ENCODE assay signal across 1 cellular context in genomic region chr20:46040902-46041535, GRCh38.
TF ChIP-seq lines count a peak whose summit lies in the region.

No MANE protein-coding gene starts in this region.

TF ChIP-seq in HepG2, 621 proteins besides CTCF, POLR2A, EP300 and RAD21 (continued from another document and continues in another):
- TF ChIP-seq ZBTB40 (IDR thresholded peaks at IDR 0.05) (no peak), ZBTB40 (CRISPR knock-in tag; IDR thresholded peaks at IDR 0.05) (peak; percentile 68; the same call in 1 of the 2 replicates), ZNF543 (CRISPR knock-in tag; IDR thresholded peaks at IDR 0.05) (no peak), ATAD3A (CRISPR knock-in tag; IDR thresholded peaks at IDR 0.05) (peak; percentile 81; the same call in 1 of the 2 replicates), ZNF782 (CRISPR knock-in tag; IDR thresholded peaks at IDR 0.05; ENCODE audit: borderline replicate concordance) (peak; percentile 57; the same call in 1 of the 2 replicates), HOXD1 (CRISPR knock-in tag; IDR thresholded peaks at IDR 0.05) (peak; percentile 94), NR2F6 (IDR thresholded peaks at IDR 0.05) (no peak), NR2F6 (CRISPR knock-in tag; IDR thresholded peaks at IDR 0.05) (peak; percentile 60; the same call in 1 of the 2 replicates), PRPF4 (IDR thresholded peaks at IDR 0.05; ENCODE audit: low read depth, low read length, poor library complexity, severe bottlenecking) (no peak), ZNF781 (CRISPR knock-in tag; IDR thresholded peaks at IDR 0.05; ENCODE audit: borderline replicate concordance, not compliant biosample characterization) (peak; percentile 93), THAP9 (CRISPR knock-in tag; IDR thresholded peaks at IDR 0.05; ENCODE audit: borderline replicate concordance) (no peak; the same call in 1 of the 2 replicates), MAFF (IDR thresholded peaks at IDR 0.05; ENCODE audit: low read depth, low read length) (no peak), BCL6 (CRISPR knock-in tag; IDR thresholded peaks at IDR 0.05) (peak; percentile 63; the same call in 1 of the 2 replicates), ZNF546 (CRISPR knock-in tag; conservative IDR thresholded peaks at IDR 0.05) (0 out of 2 replicates have a peak, but pooled peaks have one; percentile 36), ZNF552 (CRISPR knock-in tag; IDR thresholded peaks at IDR 0.05; ENCODE audit: borderline replicate concordance) (0 out of 2 replicates have a peak, but pooled peaks have one; percentile 58), ZNF44 (CRISPR knock-in tag; IDR thresholded peaks at IDR 0.05) (no peak), SRSF4 (IDR thresholded peaks at IDR 0.05; ENCODE audit: low read depth, low read length, poor library complexity, severe bottlenecking) (no peak), ZNF230 (CRISPR knock-in tag; IDR thresholded peaks at IDR 0.05) (0 out of 2 replicates have a peak, but pooled peaks have one; percentile 27), ATRX (CRISPR knock-in tag; IDR thresholded peaks at IDR 0.05; ENCODE audit: borderline replicate concordance) (no peak), ZNF747 (CRISPR knock-in tag; IDR thresholded peaks at IDR 0.05; ENCODE audit: borderline replicate concordance) (peak; percentile 27; the same call in 1 of the 2 replicates), DRAP1 (CRISPR knock-in tag; IDR thresholded peaks at IDR 0.05) (peak; percentile 66), FOSL1 (CRISPR knock-in tag; IDR thresholded peaks at IDR 0.05; ENCODE audit: borderline replicate concordance) (peak; percentile 52; the same call in 1 of the 2 replicates), NFE2 (CRISPR knock-in tag; IDR thresholded peaks at IDR 0.05) (peak; percentile 60; the same call in 1 of the 2 replicates), NFRKB (IDR thresholded peaks at IDR 0.05) (no peak), NAIF1 (CRISPR knock-in tag; IDR thresholded peaks at IDR 0.05; ENCODE audit: borderline replicate concordance) (peak; percentile 41; the same call in 1 of the 2 replicates), MATR3 (CRISPR knock-in tag; IDR thresholded peaks at IDR 0.05) (no peak), IRF9 (CRISPR knock-in tag; IDR thresholded peaks at IDR 0.05; ENCODE audit: borderline replicate concordance) (0 out of 2 replicates have a peak, but pooled peaks have one; percentile 62), SP1 (IDR thresholded peaks at IDR 0.05) (no peak), SP1 (CRISPR knock-in tag; IDR thresholded peaks at IDR 0.05) (peak; percentile 72), HNRNPK (IDR thresholded peaks at IDR 0.05; ENCODE audit: low read depth, low read length, poor library complexity, severe bottlenecking) (no peak), SNRNP70 (IDR thresholded peaks at IDR 0.05; ENCODE audit: low read depth, low read length) (no peak), ZNF644 (CRISPR knock-in tag; IDR thresholded peaks at IDR 0.05; ENCODE audit: low read depth) (peak; percentile 88), RXRB (CRISPR knock-in tag; IDR thresholded peaks at IDR 0.05; ENCODE audit: borderline replicate concordance) (peak; percentile 85), ZNF83 (CRISPR knock-in tag; IDR thresholded peaks at IDR 0.05; ENCODE audit: borderline replicate concordance) (peak; percentile 84; the same call in 1 of the 2 replicates), ZMYM2 (CRISPR knock-in tag; IDR thresholded peaks at IDR 0.05) (no peak), ZNF136 (CRISPR knock-in tag; IDR thresholded peaks at IDR 0.05; ENCODE audit: low read depth) (no peak), ZFAT (CRISPR knock-in tag; conservative IDR thresholded peaks at IDR 0.05) (no peak)
- TF ChIP-seq, protein P1, sequence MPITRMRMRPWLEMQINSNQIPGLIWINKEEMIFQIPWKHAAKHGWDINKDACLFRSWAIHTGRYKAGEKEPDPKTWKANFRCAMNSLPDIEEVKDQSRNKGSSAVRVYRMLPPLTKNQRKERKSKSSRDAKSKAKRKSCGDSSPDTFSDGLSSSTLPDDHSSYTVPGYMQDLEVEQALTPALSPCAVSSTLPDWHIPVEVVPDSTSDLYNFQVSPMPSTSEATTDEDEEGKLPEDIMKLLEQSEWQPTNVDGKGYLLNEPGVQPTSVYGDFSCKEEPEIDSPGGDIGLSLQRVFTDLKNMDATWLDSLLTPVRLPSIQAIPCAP (CRISPR knock-in tag; IDR thresholded peaks at IDR 0.05; ENCODE audit: low read depth): no peak
- TF ChIP-seq, protein P2, sequence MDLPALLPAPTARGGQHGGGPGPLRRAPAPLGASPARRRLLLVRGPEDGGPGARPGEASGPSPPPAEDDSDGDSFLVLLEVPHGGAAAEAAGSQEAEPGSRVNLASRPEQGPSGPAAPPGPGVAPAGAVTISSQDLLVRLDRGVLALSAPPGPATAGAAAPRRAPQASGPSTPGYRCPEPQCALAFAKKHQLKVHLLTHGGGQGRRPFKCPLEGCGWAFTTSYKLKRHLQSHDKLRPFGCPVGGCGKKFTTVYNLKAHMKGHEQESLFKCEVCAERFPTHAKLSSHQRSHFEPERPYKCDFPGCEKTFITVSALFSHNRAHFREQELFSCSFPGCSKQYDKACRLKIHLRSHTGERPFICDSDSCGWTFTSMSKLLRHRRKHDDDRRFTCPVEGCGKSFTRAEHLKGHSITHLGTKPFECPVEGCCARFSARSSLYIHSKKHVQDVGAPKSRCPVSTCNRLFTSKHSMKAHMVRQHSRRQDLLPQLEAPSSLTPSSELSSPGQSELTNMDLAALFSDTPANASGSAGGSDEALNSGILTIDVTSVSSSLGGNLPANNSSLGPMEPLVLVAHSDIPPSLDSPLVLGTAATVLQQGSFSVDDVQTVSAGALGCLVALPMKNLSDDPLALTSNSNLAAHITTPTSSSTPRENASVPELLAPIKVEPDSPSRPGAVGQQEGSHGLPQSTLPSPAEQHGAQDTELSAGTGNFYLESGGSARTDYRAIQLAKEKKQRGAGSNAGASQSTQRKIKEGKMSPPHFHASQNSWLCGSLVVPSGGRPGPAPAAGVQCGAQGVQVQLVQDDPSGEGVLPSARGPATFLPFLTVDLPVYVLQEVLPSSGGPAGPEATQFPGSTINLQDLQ (CRISPR knock-in tag; IDR thresholded peaks at IDR 0.05): 0 out of 2 replicates have a peak, but pooled peaks have one; percentile 45
- TF ChIP-seq, protein P3, sequence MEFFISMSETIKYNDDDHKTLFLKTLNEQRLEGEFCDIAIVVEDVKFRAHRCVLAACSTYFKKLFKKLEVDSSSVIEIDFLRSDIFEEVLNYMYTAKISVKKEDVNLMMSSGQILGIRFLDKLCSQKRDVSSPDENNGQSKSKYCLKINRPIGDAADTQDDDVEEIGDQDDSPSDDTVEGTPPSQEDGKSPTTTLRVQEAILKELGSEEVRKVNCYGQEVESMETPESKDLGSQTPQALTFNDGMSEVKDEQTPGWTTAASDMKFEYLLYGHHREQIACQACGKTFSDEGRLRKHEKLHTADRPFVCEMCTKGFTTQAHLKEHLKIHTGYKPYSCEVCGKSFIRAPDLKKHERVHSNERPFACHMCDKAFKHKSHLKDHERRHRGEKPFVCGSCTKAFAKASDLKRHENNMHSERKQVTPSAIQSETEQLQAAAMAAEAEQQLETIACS (CRISPR knock-in tag; IDR thresholded peaks at IDR 0.05): no peak
- TF ChIP-seq, protein P4, sequence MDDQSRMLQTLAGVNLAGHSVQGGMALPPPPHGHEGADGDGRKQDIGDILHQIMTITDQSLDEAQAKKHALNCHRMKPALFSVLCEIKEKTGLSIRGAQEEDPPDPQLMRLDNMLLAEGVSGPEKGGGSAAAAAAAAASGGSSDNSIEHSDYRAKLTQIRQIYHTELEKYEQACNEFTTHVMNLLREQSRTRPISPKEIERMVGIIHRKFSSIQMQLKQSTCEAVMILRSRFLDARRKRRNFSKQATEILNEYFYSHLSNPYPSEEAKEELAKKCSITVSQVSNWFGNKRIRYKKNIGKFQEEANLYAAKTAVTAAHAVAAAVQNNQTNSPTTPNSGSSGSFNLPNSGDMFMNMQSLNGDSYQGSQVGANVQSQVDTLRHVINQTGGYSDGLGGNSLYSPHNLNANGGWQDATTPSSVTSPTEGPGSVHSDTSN (CRISPR knock-in tag; IDR thresholded peaks at IDR 0.05; ENCODE audit: borderline replicate concordance): peak; percentile 96
